8 cellular contexts compared by ENCODE assay signal in genomic region chr17:67992541-67993152, GRCh38. TPM values are rescaled to one million over a fixed set of nuclear protein-coding genes. Genes with fewer than 3 reads are reported as not detected.
DNase-seq lines count a peak whose midpoint lies in the region; ATAC-seq and TF ChIP-seq lines count a peak whose summit lies in the region.

No MANE protein-coding gene starts in this region.

- peak; percentile 25 for DNase-seq in GM10266 (ENCODE audit: extremely low spot score)
- DNase-seq in MCF 10A (ENCODE audit: unreplicated experiment): no peak
- DNase-seq in lung microvascular endothelial cell (ENCODE audit: low read depth in 2 of 2): peak; percentile 10 to 37
- no peak for DNase-seq in transverse colon
- DNase-seq in NCI-H1694 treated with DMSO at 0.1 percent for 48 hours (lab: John Stamatoyannopoulos, UW): no peak
- DNase-seq in COR-L47 (lab: John Stamatoyannopoulos, UW): no peak

- H3K36me3 Mint-ChIP-seq in MCF 10A (ENCODE audit: insufficient read depth, unreplicated experiment): peaks cover 5% of the 10 kb centered on the region

- POLR2A ChIA-PET in MCF 10A (lab: Yijun Ruan, JAX): interaction anchor here (1.0 to 6.4 kb wide), 9 partner anchors 7 to 1334 kb away, joined by 3 to 84 read pairs (median 7); partner anchors contain the start of genes ABCA5 and WIPI1

- TF ChIP-seq POLR2A in transverse colon (IDR thresholded peaks at IDR 0.05): no peak

- intact Hi-C loops in MCF 10A (cut with micrococcal nuclease): loop anchor here (10.0 kb wide), 1 partner anchor 112 kb away; no protein-coding TSS in a partner anchor
- intact Hi-C loops in transverse colon (cut with DNase I; ENCODE audit: low total_unique reads): no loop called here

- peaks cover 26% of the 10 kb centered on the region for H3K4me1 Mint-ChIP-seq in MCF 10A (ENCODE audit: insufficient read depth, unreplicated experiment)

- H3K36me3 ChIP-seq in HUES64 (ENCODE audit: insufficient read depth, low read length) (peaks cover 12% of the 10 kb centered on the region), transverse colon (no peaks in the 10 kb centered on the region)

- no peak for TF ChIP-seq EP300 in transverse colon (IDR thresholded peaks at IDR 0.05; ENCODE audit: low read depth)

- H3K4me3 Mint-ChIP-seq in MCF 10A (ENCODE audit: unreplicated experiment): peak overlapping the region; percentile 91

- H3K9me3 Mint-ChIP-seq in MCF 10A (ENCODE audit: unreplicated experiment): no peaks in the 10 kb centered on the region

- CTCF ChIA-PET in MCF 10A (lab: Yijun Ruan, JAX): no interaction called here

- H3K9me3 ChIP-seq in HUES64 (ENCODE audit: insufficient read depth, low read depth, low read length) (no peaks in the 10 kb centered on the region), transverse colon (no peaks in the 10 kb centered on the region)

- in situ Hi-C loops in transverse colon (cut with MboI; ENCODE audit: low pct_ligation_motif_present in 1 of 4, low pct_unique_long_range_greater_than_20kb in 1 of 4, low sequenced_read_pairs in 3 of 4): no loop called here

- H3K4me3 ChIP-seq in HUES64 (ENCODE audit: low read length) (peak overlapping the region; percentile 98), transverse colon (peak overlapping the region; percentile 47 to 60 (median 54))

- 24% methylated on average over 18 of the region's 19 CpGs for WGBS in HUES64
- 8 to 18% methylated on average over 3 to 17 of the region's 19 CpGs for WGBS in transverse colon (ENCODE audit: low coverage in 1 of 2), 2 donors

- no peak for TF ChIP-seq CTCF in GM10266 (IDR thresholded peaks at IDR 0.05; ENCODE audit: control insufficient read depth, insufficient read depth, low read depth, missing control alignments)
- TF ChIP-seq CTCF in MCF 10A (IDR thresholded peaks at IDR 0.05; ENCODE audit: unreplicated experiment): no peak
- no peak for TF ChIP-seq CTCF in transverse colon (IDR thresholded peaks at IDR 0.05)

- H3K27ac Mint-ChIP-seq in MCF 10A (ENCODE audit: low read depth, unreplicated experiment): peak overlapping the region; percentile 79

- H3K4me1 ChIP-seq in HUES64 (ENCODE audit: insufficient read depth, low read length) (peaks cover 13% of the 10 kb centered on the region), transverse colon (peaks cover 9 to 28% (median 18%) of the 10 kb centered on the region in 4 donors)

- peak overlapping the region; percentile 91 for H3K9ac ChIP-seq in HUES64 (ENCODE audit: low read depth, low read length)

- no peak for ATAC-seq in HG03039 (IDR thresholded peaks at IDR 0.05; ENCODE audit: unreplicated experiment)

- H3K27me3 ChIP-seq in HUES64 (ENCODE audit: insufficient read depth, low read length) (peaks cover 25% of the 10 kb centered on the region), transverse colon (peaks cover 6% of the 10 kb centered on the region)

- no TSS peak for BruUV-seq in MCF 10A (replicated peaks; lab: Mats Ljungman, UMichigan)

- H3K27me3 Mint-ChIP-seq in MCF 10A (ENCODE audit: insufficient read depth, unreplicated experiment): no peaks in the 10 kb centered on the region

- H3K27ac ChIP-seq in HUES64 (ENCODE audit: low read depth, low read length) (peak overlapping the region; percentile 94; the same call in 1 of the 2 replicates), transverse colon (peak overlapping the region; percentile 90 to 96 (median 92))

RNA-seq across cellular contexts. Expression of gene C17orf58, which starts 3.6 kb away (rescaled TPM):
- polyA plus RNA-seq in HUES64 (2013, experiment 1 of 2): 16.0 TPM
- polyA plus RNA-seq in HUES64 (2013, experiment 2 of 2): 20.2 TPM
- total RNA-seq in MCF 10A (2022): 9.5 and 12.9 TPM in 2 replicates
- 20.9 and 32.7 TPM in 2 replicates for total RNA-seq in lung microvascular endothelial cell
- 10 to 100 TPM in 2 of 4 donors, 1 to 10 TPM in 1, under 1 TPM in 1; 0.80 to 19.5 (median 8.1) TPM for total RNA-seq in transverse colon

RNA-seq across cellular contexts. Expression of gene KPNA2, which starts 42.9 kb away (rescaled TPM):
- polyA plus RNA-seq in HUES64 (2013, experiment 1 of 2): 365 TPM
- 396 TPM for polyA plus RNA-seq in HUES64 (2013, experiment 2 of 2)
- 120 and 132 TPM in 2 replicates for total RNA-seq in MCF 10A (2022)
- 47.4 and 70.4 TPM in 2 replicates for total RNA-seq in lung microvascular endothelial cell
- 10 to 100 TPM in 3 of 4 donors, 1 to 10 TPM in 1; 3.4 to 21.5 (median 11.0) TPM for total RNA-seq in transverse colon

Comparison
In these comparisons a context has a peak if more than half of its experiments do, and no peak if none do; other contexts are left out.
1. DNase-seq: peak in GM10266 (single experiment) and lung microvascular endothelial cell (2 of 2); none in MCF 10A (single experiment), transverse colon (single experiment), NCI-H1694 treated with DMSO at 0.1 percent for 48 hours (single experiment) and COR-L47 (single experiment).